ENCODE assay signal across 9 cellular contexts in genomic region chr10:102629661-102630614, GRCh38. TPM values are rescaled to one million over a fixed set of nuclear protein-coding genes. Genes with fewer than 3 reads are reported as not detected.
DNase-seq lines count a peak whose midpoint lies in the region; ATAC-seq and TF ChIP-seq lines count a peak whose summit lies in the region.
"Had no signal": no experiment of that assay in that cellular context is flagged by ENCODE, and none has a peak within 500 bp of the region (broad histone marks: within the 10 kb centered on the region; RNA-seq: fewer than 3 reads in every experiment).

No MANE protein-coding gene starts in this region.

- peak overlapping the region; percentile 76 for H4K91ac ChIP-seq in neuronal stem cell (ENCODE audit: low read depth, low read length, poor library complexity)

- no peak overlapping the region for H3K27ac Mint-ChIP-seq in natural killer cell
- H3K27ac Mint-ChIP-seq in activated CD4-positive, alpha-beta memory T cell treated with anti-CD3 and anti-CD28 coated beads, Interleukin-2, amount 10 ng/mL, durations not matched to agents 7 days and 5 days: no peak overlapping the region

- no peaks in the 10 kb centered on the region for H3K36me3 Mint-ChIP-seq in natural killer cell
- peaks cover 3% of the 10 kb centered on the region for H3K36me3 Mint-ChIP-seq in activated CD4-positive, alpha-beta memory T cell treated with anti-CD3 and anti-CD28 coated beads, Interleukin-2, amount 10 ng/mL, durations not matched to agents 7 days and 5 days (ENCODE audit: low read depth)

- H3K4me3 Mint-ChIP-seq in natural killer cell: no peak overlapping the region
- no peak overlapping the region for H3K4me3 Mint-ChIP-seq in activated CD4-positive, alpha-beta memory T cell treated with anti-CD3 and anti-CD28 coated beads, Interleukin-2, amount 10 ng/mL, durations not matched to agents 7 days and 5 days
- H3K4me3 Mint-ChIP-seq: central memory CD8-positive, alpha-beta T cell had no signal

- H2BK5ac ChIP-seq in neuronal stem cell (ENCODE audit: low read length): peak overlapping the region; percentile 99

- POLR2A ChIA-PET in PC-9 (lab: Charles Lee; ENCODE audit: unreplicated experiment): interaction anchor here (0.6 to 0.7 kb wide), 3 partner anchors 24 to 288 kb away, joined by 3 to 8 read pairs (median 5); partner anchors contain the start of genes ARL3 and SFXN2
- POLR2A ChIA-PET in activated CD4-positive, alpha-beta memory T cell treated with anti-CD3 and anti-CD28 coated beads, Interleukin-2, amount 10 ng/mL, durations not matched to agents 7 days and 5 days (lab: Charles Lee): no interaction called here

- H2BK15ac ChIP-seq in neuronal stem cell (ENCODE audit: low read length): no peak overlapping the region

- H4K20me1 ChIP-seq in BLaER1 (no peaks in the 10 kb centered on the region), PC-9 (ENCODE audit: insufficient read depth) (no peaks in the 10 kb centered on the region)

- H3K79me1 ChIP-seq in neuronal stem cell (ENCODE audit: low read depth, low read length): no peaks in the 10 kb centered on the region

- intact Hi-C loops in PC-9 (cut with micrococcal nuclease; ENCODE audit: unreplicated experiment) (loop anchor here (1.0 to 2.0 kb wide), 3 partner anchors 13 to 25 kb away; no protein-coding TSS in a partner anchor), natural killer cell (cut with micrococcal nuclease) (no loop called here)

- peak overlapping the region; percentile 87 for H2BK12ac ChIP-seq in neuronal stem cell (ENCODE audit: low read length)

- H2AFZ ChIP-seq in PC-9: no peak overlapping the region
- peak overlapping the region; percentile 5 for H2AFZ ChIP-seq in neuronal stem cell (ENCODE audit: low read length)

- WGBS in neuronal stem cell (ENCODE audit: extremely low coverage in 2 of 2, insufficient read length in 2 of 2, insufficient replicate concordance in 1 of 2), 2 donors: no CpG with 5 or more reads among the region's 22 CpGs

- BruUV-seq in PC-9 (replicated peaks; lab: Mats Ljungman, UMichigan): TSS peak; percentile 28

- CTCF ChIA-PET in PC-9 (lab: Charles Lee): interaction anchor here (0.6 to 1.1 kb wide), 3 partner anchors 40 to 1054 kb away, joined by 3 to 4 read pairs (median 4); partner anchors contain the start of gene ARL3
- CTCF ChIA-PET in activated CD4-positive, alpha-beta memory T cell treated with anti-CD3 and anti-CD28 coated beads, Interleukin-2, amount 10 ng/mL, durations not matched to agents 7 days and 5 days (lab: Charles Lee): no interaction called here

- peak overlapping the region; percentile 56 for H3K23ac ChIP-seq in neuronal stem cell (ENCODE audit: low read depth, low read length, poor library complexity)

- H3K14ac ChIP-seq in neuronal stem cell (ENCODE audit: low read length): no peak overlapping the region

- H3K4me2 ChIP-seq in BLaER1 (peak overlapping the region; percentile 80), PC-9 (peak overlapping the region; percentile 60), neuronal stem cell (ENCODE audit: insufficient read depth, low read length, poor library complexity, severe bottlenecking) (peak overlapping the region; percentile 32)

- H4K8ac ChIP-seq in neuronal stem cell (ENCODE audit: low read depth, low read length): peak overlapping the region; percentile 29

- no peaks in the 10 kb centered on the region for H3K9me2 ChIP-seq in PC-9 (ENCODE audit: insufficient read depth)

- peak overlapping the region; percentile 99 for H3K4ac ChIP-seq in neuronal stem cell (ENCODE audit: low read length)

- H3K4me3 ChIP-seq in BLaER1: no peak overlapping the region
- H3K4me3 ChIP-seq in PC-9: peak overlapping the region; percentile 23; the same call in 1 of the 2 replicates
- no peak overlapping the region for H3K4me3 ChIP-seq in epithelial cell of esophagus (ENCODE audit: low read length)
- H3K4me3 ChIP-seq in neuronal stem cell (ENCODE audit: low read length in 2 of 2): no peak overlapping the region

- ATAC-seq in natural killer cell: no peak

- H2BK120ac ChIP-seq in neuronal stem cell (ENCODE audit: low read depth, low read length): peak overlapping the region; percentile 99

- peaks cover 0 to 4% of the 10 kb centered on the region in 2 donors for H3K4me1 Mint-ChIP-seq in natural killer cell
- peaks cover 39% of the 10 kb centered on the region for H3K4me1 Mint-ChIP-seq in activated CD4-positive, alpha-beta memory T cell treated with anti-CD3 and anti-CD28 coated beads, Interleukin-2, amount 10 ng/mL, durations not matched to agents 7 days and 5 days

- no peaks in the 10 kb centered on the region for H3K9me3 ChIP-seq in BLaER1
- no peaks in the 10 kb centered on the region for H3K9me3 ChIP-seq in PC-9 (ENCODE audit: insufficient read depth, low read depth)
- H3K9me3 ChIP-seq in neuronal stem cell (replicated peaks in 1 of 2; ENCODE audit: control insufficient read depth in 2 of 2, insufficient read depth in 1 of 2, low read depth in 1 of 2, low read length in 2 of 2): no peaks in the 10 kb centered on the region

- peak overlapping the region; percentile 98 for H3K18ac ChIP-seq in neuronal stem cell (ENCODE audit: low read length)

- H3K27me3 ChIP-seq in BLaER1: no peaks in the 10 kb centered on the region
- H3K27me3 ChIP-seq in PC-9 (ENCODE audit: insufficient read depth, low read depth): no peaks in the 10 kb centered on the region
- no peaks in the 10 kb centered on the region for H3K27me3 ChIP-seq in neuronal stem cell (ENCODE audit: control insufficient read depth in 3 of 3, insufficient read depth in 3 of 3, low read depth in 1 of 3, low read length in 3 of 3)

- peak overlapping the region; percentile 100 for H2AK5ac ChIP-seq in neuronal stem cell (ENCODE audit: low read depth, low read length)

- peaks cover 48% of the 10 kb centered on the region for H3F3A ChIP-seq in PC-9 (ENCODE audit: insufficient read depth, low read depth)

- DNase-seq in PC-9 (peak; percentile 85 to 88), epithelial cell of esophagus (ENCODE audit: low read depth) (peak; percentile 58), neuronal stem cell (ENCODE audit: low spot score) (peak; percentile 73), natural killer cell (no peak), NCI-H2107 (lab: John Stamatoyannopoulos, UW) (no peak)
- DNase-seq in activated CD4-positive, alpha-beta memory T cell treated with anti-CD3 and anti-CD28 coated beads, Interleukin-2, amount 10 ng/mL, durations not matched to agents 7 days and 5 days: no peak
- no peak for DNase-seq in stimulated activated CD4-positive, alpha-beta T cell treated with anti-CD3 and anti-CD28 coated beads, Interleukin-2, amount 100 ng/mL, for 48 hours

- peaks cover 99% of the 10 kb centered on the region for H3K4me1 ChIP-seq in BLaER1
- H3K4me1 ChIP-seq in PC-9 (replicated peaks; ENCODE audit: insufficient read depth): peaks cover 79% of the 10 kb centered on the region
- peaks cover 65 to 83% of the 10 kb centered on the region in 2 donors for H3K4me1 ChIP-seq in neuronal stem cell (ENCODE audit: control insufficient read depth in 2 of 2, insufficient read depth in 1 of 2, low read depth in 1 of 2, low read length in 2 of 2)

- H3K79me2 ChIP-seq in PC-9 (ENCODE audit: low read depth): no peaks in the 10 kb centered on the region

- TF ChIP-seq CTCF in PC-9 (conservative IDR thresholded peaks at IDR 0.05) (no peak), epithelial cell of esophagus (IDR thresholded peaks at IDR 0.05; ENCODE audit: insufficient read depth, low read depth, low read length, missing control alignments) (no peak), natural killer cell (IDR thresholded peaks at IDR 0.05) (no peak)

- peak overlapping the region; percentile 54; the same call in 1 of the 2 replicates for H3K9ac ChIP-seq in BLaER1
- peak overlapping the region; percentile 86 for H3K9ac ChIP-seq in neuronal stem cell (ENCODE audit: low read depth, low read length, poor library complexity)

- H3K27ac ChIP-seq in BLaER1 (peak overlapping the region; percentile 68), PC-9 (peak overlapping the region; percentile 84), neuronal stem cell (replicated peaks; ENCODE audit: low read length) (peak overlapping the region; percentile 95)

- H3K36me3 ChIP-seq in BLaER1: peaks cover 29% of the 10 kb centered on the region
- no peaks in the 10 kb centered on the region for H3K36me3 ChIP-seq in PC-9 (ENCODE audit: low read depth)
- H3K36me3 ChIP-seq in neuronal stem cell (replicated peaks in 1 of 2; ENCODE audit: control insufficient read depth in 2 of 2, insufficient read depth in 2 of 2, low read length in 2 of 2): peaks cover 13 to 23% of the 10 kb centered on the region in 2 donors

- no peaks in the 10 kb centered on the region for H3K27me3 Mint-ChIP-seq in natural killer cell (ENCODE audit: low read depth in 2 of 2)
- H3K27me3 Mint-ChIP-seq in activated CD4-positive, alpha-beta memory T cell treated with anti-CD3 and anti-CD28 coated beads, Interleukin-2, amount 10 ng/mL, durations not matched to agents 7 days and 5 days: no peaks in the 10 kb centered on the region
- H3K27me3 Mint-ChIP-seq: central memory CD8-positive, alpha-beta T cell had no signal

- no peaks in the 10 kb centered on the region for H3K9me3 Mint-ChIP-seq in natural killer cell
- H3K9me3 Mint-ChIP-seq in activated CD4-positive, alpha-beta memory T cell treated with anti-CD3 and anti-CD28 coated beads, Interleukin-2, amount 10 ng/mL, durations not matched to agents 7 days and 5 days: no peaks in the 10 kb centered on the region
- H3K9me3 Mint-ChIP-seq: central memory CD8-positive, alpha-beta T cell had no signal

RNA-seq across cellular contexts. Expression of gene TRIM8, which starts 14.3 kb away (rescaled TPM):
- 59.8 and 73.0 TPM in 2 replicates for total RNA-seq in PC-9 (2021)
- 33.0 TPM for polyA plus RNA-seq in neuronal stem cell (2013, experiment 1 of 2)
- polyA plus RNA-seq in neuronal stem cell (2013, experiment 2 of 2): 34.2 TPM
- 10 to 100 TPM; 81.9 to 87.8 (median 86.2) TPM for total RNA-seq in natural killer cell
- total RNA-seq in activated CD4-positive, alpha-beta memory T cell treated with anti-CD3 and anti-CD28 coated beads, Interleukin-2, amount 10 ng/mL, durations not matched to agents 7 days and 5 days: 10 to 100 TPM; 53.0 to 56.0 TPM

Comparison
In these comparisons a context has a peak if more than half of its experiments do, and no peak if none do; other contexts are left out.
1. DNase-seq: peak in PC-9 (2 of 2), epithelial cell of esophagus (single experiment) and neuronal stem cell (single experiment); none in natural killer cell (single experiment), activated CD4-positive, alpha-beta memory T cell treated with anti-CD3 and anti-CD28 coated beads, Interleukin-2, amount 10 ng/mL, durations not matched to agents 7 days and 5 days (single experiment), stimulated activated CD4-positive, alpha-beta T cell treated with anti-CD3 and anti-CD28 coated beads, Interleukin-2, amount 100 ng/mL, for 48 hours (0 of 2) and NCI-H2107 (single experiment).
2. Peak in every context shown above with its lines, with median percentiles within 50 percentile points of each other: H3K27ac ChIP-seq and H3K4me2 ChIP-seq.